Comparison of ENCODE assay signal across 8 cellular contexts in genomic region chr11:131043251-131043650, GRCh38.
"Had no signal": no experiment of that assay in that cellular context is flagged by ENCODE, and none has a peak within 500 bp of the region (broad histone marks: within the 10 kb centered on the region; RNA-seq: fewer than 3 reads in every experiment).

No MANE protein-coding gene starts in this region.

- H3K36me3 ChIP-seq: HAP-1 had no signal

- H3K4me1 ChIP-seq: HAP-1 had no signal

- H3K4me3 Mint-ChIP-seq: H9, HFFc6 had no signal

- ATAC-seq: HCT116 had no signal

- DNase-seq: GM23248, GOT3, H7, H9, HCEC 1CT, HFFc6 had no signal

- H3K27ac Mint-ChIP-seq: H9, HFFc6 had no signal

- H3K9me3 Mint-ChIP-seq: HFFc6 had no signal

- H3K4me3 ChIP-seq: GM23248, HAP-1 had no signal

- H2AFZ ChIP-seq: GM23248 had no signal

- H3K9ac ChIP-seq: GM23248 had no signal

- H3K9me3 ChIP-seq: HAP-1 had no signal
